In the genomic region with DNA sequence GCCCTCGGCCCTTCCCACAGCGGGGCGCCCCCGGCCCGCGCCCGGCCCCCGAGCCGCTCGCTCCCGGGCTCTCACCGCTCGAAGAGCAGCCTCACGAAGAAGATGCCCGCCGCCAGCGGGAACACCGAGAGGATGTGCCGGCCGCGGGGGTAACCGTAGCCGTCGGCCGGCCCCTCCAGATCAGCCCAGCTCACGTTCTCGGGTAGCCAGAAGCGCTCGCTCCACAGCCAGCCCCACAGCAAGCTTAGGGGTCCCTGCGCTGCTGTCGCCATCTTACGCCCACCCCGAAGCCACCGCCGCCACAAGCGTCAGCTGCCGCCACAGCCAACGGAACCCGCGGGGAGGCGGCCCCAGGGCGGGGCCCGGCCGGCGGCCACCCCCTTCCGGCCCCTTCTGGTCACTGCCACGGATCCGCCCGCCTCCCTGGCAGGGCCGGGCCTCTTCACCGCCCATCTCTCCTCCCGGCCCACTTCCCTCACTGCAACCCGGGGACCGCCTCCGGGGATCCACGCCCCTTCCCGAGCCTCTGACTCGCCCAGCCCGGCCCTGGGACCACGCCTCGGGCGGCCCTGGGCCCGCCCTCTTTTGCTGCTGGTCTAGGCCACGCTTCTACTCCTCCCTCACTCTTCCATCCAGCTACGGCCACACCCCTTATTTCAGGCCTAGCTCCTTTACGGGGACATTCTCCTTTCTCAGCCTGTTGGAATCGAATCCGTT, we compare ENCODE assay signal across 8 cellular contexts. TPM values are rescaled to one million over a fixed set of nuclear protein-coding genes. Genes with fewer than 3 reads are reported as not detected.
DNase-seq lines count a peak whose midpoint lies in the region; ATAC-seq and TF ChIP-seq lines count a peak whose summit lies in the region.

A gene with protein sequence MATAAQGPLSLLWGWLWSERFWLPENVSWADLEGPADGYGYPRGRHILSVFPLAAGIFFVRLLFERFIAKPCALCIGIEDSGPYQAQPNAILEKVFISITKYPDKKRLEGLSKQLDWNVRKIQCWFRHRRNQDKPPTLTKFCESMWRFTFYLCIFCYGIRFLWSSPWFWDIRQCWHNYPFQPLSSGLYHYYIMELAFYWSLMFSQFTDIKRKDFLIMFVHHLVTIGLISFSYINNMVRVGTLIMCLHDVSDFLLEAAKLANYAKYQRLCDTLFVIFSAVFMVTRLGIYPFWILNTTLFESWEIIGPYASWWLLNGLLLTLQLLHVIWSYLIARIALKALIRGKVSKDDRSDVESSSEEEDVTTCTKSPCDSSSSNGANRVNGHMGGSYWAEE (minus strand): TSS at position 344 of the 717 bp plus-strand sequence. CDS start 72 bp downstream, at position 272.

- CTCF ChIA-PET in SK-N-SH (lab: Yijun Ruan, JAX) = interaction anchor here (0.6 to 3.7 kb wide), 17 partner anchors 9 to 200 kb away, joined by 3 to 24 read pairs (median 5); a partner anchor contains a TSS

- TF ChIP-seq EP300 in SK-N-SH (IDR thresholded peaks at IDR 0.05; ENCODE audit: borderline replicate concordance in 1 of 2, low read depth in 1 of 2, low read length in 1 of 2) (no peak), suprapubic skin (IDR thresholded peaks at IDR 0.05) (no peak)

- H3K36me3 ChIP-seq in SK-N-SH (replicated peaks in 1 of 2; ENCODE audit: control insufficient read depth in 1 of 2, insufficient read depth in 2 of 2, low read length in 1 of 2) (no peaks in the 10 kb centered on the region), suprapubic skin (no peaks in the 10 kb centered on the region)

- H3F3A ChIP-seq in SK-N-SH (replicated peaks; ENCODE audit: insufficient read depth) = peaks cover 9% of the 10 kb centered on the region

- peak within 1 kb of the TSS; percentile 96 for H3K9ac ChIP-seq in SK-N-SH

- under 1% methylated on average over 16 of the region's 68 CpGs for WGBS in SK-N-SH (ENCODE audit: low lambda C conversion rate)
- WGBS in suprapubic skin = under 1% methylated on average over 31 of the region's 68 CpGs

- no peaks in the 10 kb centered on the region for H3K9me3 ChIP-seq in SK-N-SH
- no peaks in the 10 kb centered on the region for H3K9me3 ChIP-seq in suprapubic skin

- H3K4me3 ChIP-seq in SK-N-SH (ENCODE audit: low read depth in 2 of 2, low read length in 1 of 2) (peak within 1 kb of the TSS; percentile 66 to 97), suprapubic skin (peak within 1 kb of the TSS; percentile 72)

- peak in 1 of 2 donors; percentile 72 for TF ChIP-seq POLR2A in suprapubic skin (IDR thresholded peaks at IDR 0.05)

- peak within 1 kb of the TSS; percentile 90 for H2AFZ ChIP-seq in SK-N-SH (ENCODE audit: low read depth)

- TF ChIP-seq CTCF in SK-N-SH (IDR thresholded peaks at IDR 0.05) = no peak
- TF ChIP-seq CTCF in suprapubic skin (IDR thresholded peaks at IDR 0.05) = peak in 1 of 2 donors; percentile 40

- peak; percentile 95 for ATAC-seq in HG02571 (IDR thresholded peaks at IDR 0.05; ENCODE audit: unreplicated experiment)

- H3K27me3 ChIP-seq in SK-N-SH (ENCODE audit: insufficient read depth) (no peaks in the 10 kb centered on the region), suprapubic skin (no peaks in the 10 kb centered on the region)

- H3K27ac ChIP-seq in SK-N-SH (ENCODE audit: low read depth in 2 of 2, low read length in 1 of 2) = peak within 1 kb of the TSS; percentile 71 to 90
- peak within 1 kb of the TSS; percentile 88 for H3K27ac ChIP-seq in suprapubic skin

- peak within 1 kb of the TSS; percentile 89 for H3K4me2 ChIP-seq in SK-N-SH

- peaks cover 0 to 10% of the 10 kb centered on the region in 2 experiments; a peak in 1 of 4 replicates for H3K4me1 ChIP-seq in SK-N-SH (ENCODE audit: control insufficient read depth in 1 of 2, insufficient read depth in 2 of 2, low read depth in 1 of 2, low read length in 1 of 2)
- peaks cover 21% of the 10 kb centered on the region for H3K4me1 ChIP-seq in suprapubic skin

- no peaks in the 10 kb centered on the region for H3K9me2 ChIP-seq in SK-N-SH

- peak; percentile 99 for DNase-seq in GM04504 (ENCODE audit: low read depth)
- peak; percentile 96 for DNase-seq in NCI-H1048 (lab: John Stamatoyannopoulos, UW)
- DNase-seq in SK-N-SH = peak; percentile 99
- peak; percentile 96 for DNase-seq in activated naive CD4-positive, alpha-beta T cell treated with anti-CD3 and anti-CD28 coated beads, Interleukin-2, amount 50 U/mL, for 16 hours
- peak; percentile 98 for DNase-seq in germinal center (ENCODE audit: low spot score)
- peak; percentile 71 to 98 (median 95) for DNase-seq in nucleus accumbens (lab: John Stamatoyannopoulos, UW)
- DNase-seq in suprapubic skin (ENCODE audit: low spot score in 2 of 2) = peak; percentile 98 to 99

- no peak for TF ChIP-seq RAD21 in SK-N-SH (IDR thresholded peaks at IDR 0.05; ENCODE audit: low read length)

- POLR2A ChIA-PET in SK-N-SH (lab: Yijun Ruan, JAX) = interaction anchor here (0.6 to 1.9 kb wide), 10 partner anchors 21 to 150 kb away, joined by 3 to 27 read pairs (median 4); a partner anchor contains a TSS

- H3K79me2 ChIP-seq in SK-N-SH (ENCODE audit: insufficient read depth) = peaks cover 49% of the 10 kb centered on the region

- peaks cover 3% of the 10 kb centered on the region; the same call in 1 of the 2 replicates for H4K20me1 ChIP-seq in SK-N-SH (ENCODE audit: insufficient read depth)

TF ChIP-seq in SK-N-SH, 30 proteins besides CTCF, POLR2A, EP300 and RAD21 (continues in another document):
- TF ChIP-seq, protein P1, sequence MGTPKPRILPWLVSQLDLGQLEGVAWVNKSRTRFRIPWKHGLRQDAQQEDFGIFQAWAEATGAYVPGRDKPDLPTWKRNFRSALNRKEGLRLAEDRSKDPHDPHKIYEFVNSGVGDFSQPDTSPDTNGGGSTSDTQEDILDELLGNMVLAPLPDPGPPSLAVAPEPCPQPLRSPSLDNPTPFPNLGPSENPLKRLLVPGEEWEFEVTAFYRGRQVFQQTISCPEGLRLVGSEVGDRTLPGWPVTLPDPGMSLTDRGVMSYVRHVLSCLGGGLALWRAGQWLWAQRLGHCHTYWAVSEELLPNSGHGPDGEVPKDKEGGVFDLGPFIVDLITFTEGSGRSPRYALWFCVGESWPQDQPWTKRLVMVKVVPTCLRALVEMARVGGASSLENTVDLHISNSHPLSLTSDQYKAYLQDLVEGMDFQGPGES (IDR thresholded peaks at IDR 0.05; ENCODE audit: low read depth, low read length) = no peak
- TF ChIP-seq RXRA (IDR thresholded peaks at IDR 0.05; ENCODE audit: borderline replicate concordance, low read depth) = no peak
- TF ChIP-seq GATA2 (CRISPR knock-in tag; IDR thresholded peaks at IDR 0.05) = no peak
- TF ChIP-seq FOXJ3 (CRISPR knock-in tag; IDR thresholded peaks at IDR 0.05) = no peak
- TF ChIP-seq CHD2 (IDR thresholded peaks at IDR 0.05; ENCODE audit: low read length, partially characterized antibody) = peak; percentile 13
- TF ChIP-seq NFIC (IDR thresholded peaks at IDR 0.05; ENCODE audit: borderline replicate concordance) = no peak
- TF ChIP-seq TEAD4 (IDR thresholded peaks at IDR 0.05; ENCODE audit: borderline replicate concordance, insufficient read depth) = no peak
- no peak for TF ChIP-seq MEF2A (IDR thresholded peaks at IDR 0.05; ENCODE audit: borderline replicate concordance, low read depth)
- peak; percentile 17 for TF ChIP-seq GABPA (IDR thresholded peaks at IDR 0.05; ENCODE audit: low read depth)
- TF ChIP-seq, protein P2, sequence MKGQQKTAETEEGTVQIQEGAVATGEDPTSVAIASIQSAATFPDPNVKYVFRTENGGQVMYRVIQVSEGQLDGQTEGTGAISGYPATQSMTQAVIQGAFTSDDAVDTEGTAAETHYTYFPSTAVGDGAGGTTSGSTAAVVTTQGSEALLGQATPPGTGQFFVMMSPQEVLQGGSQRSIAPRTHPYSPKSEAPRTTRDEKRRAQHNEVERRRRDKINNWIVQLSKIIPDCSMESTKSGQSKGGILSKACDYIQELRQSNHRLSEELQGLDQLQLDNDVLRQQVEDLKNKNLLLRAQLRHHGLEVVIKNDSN (IDR thresholded peaks at IDR 0.05; ENCODE audit: borderline replicate concordance, low read depth) = no peak
- TF ChIP-seq YY1 (IDR thresholded peaks at IDR 0.05; ENCODE audit: low read depth) = peak; percentile 84
- no peak; the same call in 1 of the 2 replicates for TF ChIP-seq ELF1 (IDR thresholded peaks at IDR 0.05)
- TF ChIP-seq, protein P3, sequence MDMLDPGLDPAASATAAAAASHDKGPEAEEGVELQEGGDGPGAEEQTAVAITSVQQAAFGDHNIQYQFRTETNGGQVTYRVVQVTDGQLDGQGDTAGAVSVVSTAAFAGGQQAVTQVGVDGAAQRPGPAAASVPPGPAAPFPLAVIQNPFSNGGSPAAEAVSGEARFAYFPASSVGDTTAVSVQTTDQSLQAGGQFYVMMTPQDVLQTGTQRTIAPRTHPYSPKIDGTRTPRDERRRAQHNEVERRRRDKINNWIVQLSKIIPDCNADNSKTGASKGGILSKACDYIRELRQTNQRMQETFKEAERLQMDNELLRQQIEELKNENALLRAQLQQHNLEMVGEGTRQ (IDR thresholded peaks at IDR 0.05; ENCODE audit: borderline replicate concordance, low read depth, low read length) = no peak
- TF ChIP-seq, protein P4, sequence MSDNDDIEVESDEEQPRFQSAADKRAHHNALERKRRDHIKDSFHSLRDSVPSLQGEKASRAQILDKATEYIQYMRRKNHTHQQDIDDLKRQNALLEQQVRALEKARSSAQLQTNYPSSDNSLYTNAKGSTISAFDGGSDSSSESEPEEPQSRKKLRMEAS (IDR thresholded peaks at IDR 0.05; ENCODE audit: low read depth) = 0 out of 2 replicates have a peak, but pooled peaks have one; percentile 27
- peak; percentile 75; the same call in 1 of the 2 replicates for TF ChIP-seq TAF1 (IDR thresholded peaks at IDR 0.05; ENCODE audit: borderline replicate concordance, low read depth, low read length)
- TF ChIP-seq TCF12 (IDR thresholded peaks at IDR 0.05) = no peak
- TF ChIP-seq, protein P5, sequence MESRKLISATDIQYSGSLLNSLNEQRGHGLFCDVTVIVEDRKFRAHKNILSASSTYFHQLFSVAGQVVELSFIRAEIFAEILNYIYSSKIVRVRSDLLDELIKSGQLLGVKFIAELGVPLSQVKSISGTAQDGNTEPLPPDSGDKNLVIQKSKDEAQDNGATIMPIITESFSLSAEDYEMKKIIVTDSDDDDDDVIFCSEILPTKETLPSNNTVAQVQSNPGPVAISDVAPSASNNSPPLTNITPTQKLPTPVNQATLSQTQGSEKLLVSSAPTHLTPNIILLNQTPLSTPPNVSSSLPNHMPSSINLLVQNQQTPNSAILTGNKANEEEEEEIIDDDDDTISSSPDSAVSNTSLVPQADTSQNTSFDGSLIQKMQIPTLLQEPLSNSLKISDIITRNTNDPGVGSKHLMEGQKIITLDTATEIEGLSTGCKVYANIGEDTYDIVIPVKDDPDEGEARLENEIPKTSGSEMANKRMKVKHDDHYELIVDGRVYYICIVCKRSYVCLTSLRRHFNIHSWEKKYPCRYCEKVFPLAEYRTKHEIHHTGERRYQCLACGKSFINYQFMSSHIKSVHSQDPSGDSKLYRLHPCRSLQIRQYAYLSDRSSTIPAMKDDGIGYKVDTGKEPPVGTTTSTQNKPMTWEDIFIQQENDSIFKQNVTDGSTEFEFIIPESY (IDR thresholded peaks at IDR 0.05; ENCODE audit: borderline replicate concordance, low read depth) = no peak

RNA-seq across cellular contexts. Expression of the gene that starts here (rescaled TPM):
- polyA plus RNA-seq in SK-N-SH (2012; rRNA removed) = 56.9 and 68.3 TPM in 2 replicates
- polyA plus RNA-seq in SK-N-SH (2012; cell fraction: cytosol; rRNA removed) = 53.7 and 58.9 TPM in 2 replicates
- 123 and 155 TPM in 2 replicates for polyA plus RNA-seq in SK-N-SH (2012; cell fraction: nucleus; rRNA removed)
- 10 to 100 TPM; 29.4 to 45.1 (median 38.9) TPM for total RNA-seq in suprapubic skin

Comparison
In these comparisons a context has a peak if more than half of its experiments do, and no peak if none do; other contexts are left out.
1. Peak in every context shown above with its lines: DNase-seq, ATAC-seq, H3K4me3 ChIP-seq and H3K27ac ChIP-seq.